2 cellular contexts compared by ENCODE assay signal in the genomic region with DNA sequence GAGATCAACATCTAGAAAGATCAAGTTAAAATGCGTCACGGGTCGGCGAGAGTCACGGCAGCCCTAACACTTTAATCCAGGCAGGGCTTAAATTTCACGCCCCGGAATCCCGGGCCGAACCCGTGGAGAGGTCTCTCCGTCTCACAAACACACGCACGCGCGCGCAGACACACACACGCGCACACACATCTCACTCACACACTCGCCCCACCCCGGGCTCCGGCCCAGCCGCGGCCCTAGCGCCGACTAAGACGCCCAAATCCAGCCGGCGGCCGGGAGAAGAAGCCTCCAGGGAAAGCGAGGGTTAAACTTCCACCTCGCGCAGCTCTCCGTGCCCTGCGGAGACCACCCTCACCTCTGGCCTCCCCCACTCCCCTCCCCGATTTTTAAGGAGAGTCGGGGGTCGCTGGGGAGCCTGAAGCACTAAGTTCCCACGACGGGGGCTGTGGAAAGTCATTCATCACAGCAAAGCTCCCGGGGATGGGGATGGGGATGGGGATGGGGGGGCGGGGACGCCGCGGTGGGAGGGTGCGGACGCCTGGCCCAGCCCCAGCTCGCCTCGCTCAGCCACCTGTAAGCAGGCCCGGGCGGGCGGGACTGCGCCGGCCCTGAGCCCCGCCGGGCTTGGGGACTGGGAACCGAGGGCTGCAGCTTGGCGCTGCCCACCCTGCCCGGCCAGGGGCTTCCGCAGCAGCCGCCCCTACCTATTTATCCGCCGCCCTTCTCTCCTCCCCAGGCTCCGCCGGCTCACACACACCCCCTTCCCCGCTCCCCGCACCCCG.
TF ChIP-seq lines count a peak whose summit lies in the region.

No MANE protein-coding gene starts in this region.

TF ChIP-seq in HCT116, 20 proteins besides CTCF, POLR2A, EP300 and RAD21 (continued from another document):
- TF ChIP-seq CBX3 (IDR thresholded peaks at IDR 0.05; ENCODE audit: low read depth) = no peak
- TF ChIP-seq TCF7L2 (IDR thresholded peaks at IDR 0.05; ENCODE audit: borderline replicate concordance, extremely low read depth, insufficient read depth, insufficient read length) = no peak
- TF ChIP-seq EGR1 (IDR thresholded peaks at IDR 0.05; ENCODE audit: low read depth) = no peak
- TF ChIP-seq EZH2 (IDR thresholded peaks at IDR 0.05) = no peak

TF ChIP-seq in neural cell, 6 proteins besides CTCF, POLR2A, EP300 and RAD21 (continued from another document):
- TF ChIP-seq, protein P1, sequence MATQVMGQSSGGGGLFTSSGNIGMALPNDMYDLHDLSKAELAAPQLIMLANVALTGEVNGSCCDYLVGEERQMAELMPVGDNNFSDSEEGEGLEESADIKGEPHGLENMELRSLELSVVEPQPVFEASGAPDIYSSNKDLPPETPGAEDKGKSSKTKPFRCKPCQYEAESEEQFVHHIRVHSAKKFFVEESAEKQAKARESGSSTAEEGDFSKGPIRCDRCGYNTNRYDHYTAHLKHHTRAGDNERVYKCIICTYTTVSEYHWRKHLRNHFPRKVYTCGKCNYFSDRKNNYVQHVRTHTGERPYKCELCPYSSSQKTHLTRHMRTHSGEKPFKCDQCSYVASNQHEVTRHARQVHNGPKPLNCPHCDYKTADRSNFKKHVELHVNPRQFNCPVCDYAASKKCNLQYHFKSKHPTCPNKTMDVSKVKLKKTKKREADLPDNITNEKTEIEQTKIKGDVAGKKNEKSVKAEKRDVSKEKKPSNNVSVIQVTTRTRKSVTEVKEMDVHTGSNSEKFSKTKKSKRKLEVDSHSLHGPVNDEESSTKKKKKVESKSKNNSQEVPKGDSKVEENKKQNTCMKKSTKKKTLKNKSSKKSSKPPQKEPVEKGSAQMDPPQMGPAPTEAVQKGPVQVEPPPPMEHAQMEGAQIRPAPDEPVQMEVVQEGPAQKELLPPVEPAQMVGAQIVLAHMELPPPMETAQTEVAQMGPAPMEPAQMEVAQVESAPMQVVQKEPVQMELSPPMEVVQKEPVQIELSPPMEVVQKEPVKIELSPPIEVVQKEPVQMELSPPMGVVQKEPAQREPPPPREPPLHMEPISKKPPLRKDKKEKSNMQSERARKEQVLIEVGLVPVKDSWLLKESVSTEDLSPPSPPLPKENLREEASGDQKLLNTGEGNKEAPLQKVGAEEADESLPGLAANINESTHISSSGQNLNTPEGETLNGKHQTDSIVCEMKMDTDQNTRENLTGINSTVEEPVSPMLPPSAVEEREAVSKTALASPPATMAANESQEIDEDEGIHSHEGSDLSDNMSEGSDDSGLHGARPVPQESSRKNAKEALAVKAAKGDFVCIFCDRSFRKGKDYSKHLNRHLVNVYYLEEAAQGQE (IDR thresholded peaks at IDR 0.05; ENCODE audit: borderline replicate concordance) = no peak
- TF ChIP-seq TAF1 (IDR thresholded peaks at IDR 0.05; ENCODE audit: low read depth) (no peak), EZH2 (IDR thresholded peaks at IDR 0.05; ENCODE audit: borderline replicate concordance, insufficient read depth, low read length, poor library complexity, severe bottlenecking) (no peak), MXI1 (conservative IDR thresholded peaks at IDR 0.05; ENCODE audit: poor library complexity, severe bottlenecking) (no peak), POLR2AphosphoS5 (IDR thresholded peaks at IDR 0.05) (no peak)
